ENCODE assay signal across 17 cellular contexts in genomic region chr6:31700716-31701401, GRCh38. TPM values are rescaled to one million over a fixed set of nuclear protein-coding genes. Genes with fewer than 3 reads are reported as not detected.
DNase-seq lines count a peak whose midpoint lies in the region; TF ChIP-seq lines count a peak whose summit lies in the region.
"Had no signal": no experiment of that assay in that cellular context is flagged by ENCODE, and none has a peak within 500 bp of the region (broad histone marks: within the 10 kb centered on the region; RNA-seq: fewer than 3 reads in every experiment).

No MANE protein-coding gene starts in this region.

- H3K27me3 Mint-ChIP-seq in Caco-2 (ENCODE audit: insufficient read depth, unreplicated experiment) (no peaks in the 10 kb centered on the region), osteocyte (ENCODE audit: unreplicated experiment) (no peaks in the 10 kb centered on the region)
- H3K27me3 Mint-ChIP-seq in dendritic cell treated with granulocyte-macrophage colony-stimulating factor and Interleukin-4, amounts not matched to agents 40 ng/mL and 50 ng/mL, for 4 days = no peaks in the 10 kb centered on the region

- TF ChIP-seq POLR2A in NB4 (IDR thresholded peaks at IDR 0.05; ENCODE audit: extremely low read depth, insufficient read length) = no peak

- POLR2A ChIA-PET in Caco-2 (lab: Charles Lee) = no interaction called here

- H3K4me1 ChIP-seq in Caco-2 = peaks cover 37% of the 10 kb centered on the region

- H3K4me3 Mint-ChIP-seq in Caco-2 (ENCODE audit: unreplicated experiment) (peak overlapping the region; percentile 91), osteocyte (ENCODE audit: unreplicated experiment) (peak overlapping the region; percentile 43)
- peak overlapping the region; percentile 2 for H3K4me3 Mint-ChIP-seq in dendritic cell treated with granulocyte-macrophage colony-stimulating factor and Interleukin-4, amounts not matched to agents 40 ng/mL and 50 ng/mL, for 4 days

- H3K36me3 Mint-ChIP-seq in Caco-2 (ENCODE audit: insufficient read depth, unreplicated experiment) (peaks cover 39% of the 10 kb centered on the region), osteocyte (ENCODE audit: unreplicated experiment) (peaks cover 13% of the 10 kb centered on the region)
- peaks cover 67% of the 10 kb centered on the region for H3K36me3 Mint-ChIP-seq in dendritic cell treated with granulocyte-macrophage colony-stimulating factor and Interleukin-4, amounts not matched to agents 40 ng/mL and 50 ng/mL, for 4 days (ENCODE audit: low read depth)

- CTCF ChIA-PET in Caco-2 (lab: Charles Lee) = no interaction called here

- BruUV-seq in Caco-2 (replicated peaks; lab: Mats Ljungman, UMichigan) = TSS peak; percentile 33

- DNase-seq in Caco-2 (peak in 1 of 2 experiments; percentile 42), NB4 (ENCODE audit: low read depth) (no peak), osteocyte (ENCODE audit: extremely low spot score, unreplicated experiment) (no peak), Ammon's horn (ENCODE audit: low spot score) (no peak), GOT3 (lab: John Stamatoyannopoulos, UW) (no peak)
- DNase-seq in activated effector memory CD4-positive, alpha-beta T cell treated with anti-CD3 and anti-CD28 coated beads, Interleukin-2, amount 50 U/mL, for 16 hours = no peak
- DNase-seq: activated CD4-positive, alpha-beta T cell treated with anti-CD3 and anti-CD28 coated beads for 1 hour; amniotic stem cell; effector CD4-positive, alpha-beta T cell; head of caudate nucleus; KBM-7; NCI-H187 treated with DMSO at 0.1 percent for 48 hours had no signal

- no peaks in the 10 kb centered on the region for H3K27me3 ChIP-seq in Caco-2 (replicated peaks; ENCODE audit: control insufficient read depth, insufficient read depth, low read length)
- H3K27me3 ChIP-seq: SJSA1 had no signal

- H3K4me1 Mint-ChIP-seq in Caco-2 (ENCODE audit: low read depth, unreplicated experiment) (peaks cover 28% of the 10 kb centered on the region), osteocyte (ENCODE audit: unreplicated experiment) (peaks cover 23% of the 10 kb centered on the region)
- peaks cover 42% of the 10 kb centered on the region for H3K4me1 Mint-ChIP-seq in dendritic cell treated with granulocyte-macrophage colony-stimulating factor and Interleukin-4, amounts not matched to agents 40 ng/mL and 50 ng/mL, for 4 days (ENCODE audit: low read depth)

- TF ChIP-seq CTCF in Caco-2 (IDR thresholded peaks at IDR 0.05; ENCODE audit: insufficient read depth in 1 of 2, low read depth in 1 of 2, low read length in 1 of 2, severe bottlenecking in 1 of 2, unreplicated experiment in 1 of 2) (no peak), NB4 (IDR thresholded peaks at IDR 0.05; ENCODE audit: low read depth, low read length) (no peak), osteocyte (IDR thresholded peaks at IDR 0.05) (no peak)

- H3K36me3 ChIP-seq in Caco-2 (ENCODE audit: control insufficient read depth, insufficient read depth, low read length) = peaks cover 5% of the 10 kb centered on the region
- H3K36me3 ChIP-seq: prostate gland had no signal

- H3K27ac Mint-ChIP-seq in Caco-2 (ENCODE audit: unreplicated experiment) (peak overlapping the region; percentile 74), osteocyte (ENCODE audit: unreplicated experiment) (peak overlapping the region; percentile 45)
- H3K27ac Mint-ChIP-seq in dendritic cell treated with granulocyte-macrophage colony-stimulating factor and Interleukin-4, amounts not matched to agents 40 ng/mL and 50 ng/mL, for 4 days = no peak overlapping the region

- H3K9me3 ChIP-seq in Caco-2 = no peaks in the 10 kb centered on the region
- H3K9me3 ChIP-seq: prostate gland, SJSA1, thoracic aorta had no signal

- intact Hi-C loops in Caco-2 (cut with micrococcal nuclease; ENCODE audit: unreplicated experiment) = loop anchor here (5.0 kb wide), 1 partner anchor 36 kb away; the partner anchor contains the start of gene CLIC1
- intact Hi-C loops in dendritic cell treated with granulocyte-macrophage colony-stimulating factor and Interleukin-4, amounts not matched to agents 40 ng/mL and 50 ng/mL, for 4 days (cut with micrococcal nuclease) = no loop called here

- H3K9me3 Mint-ChIP-seq in Caco-2 (ENCODE audit: unreplicated experiment) = no peaks in the 10 kb centered on the region
- no peaks in the 10 kb centered on the region for H3K9me3 Mint-ChIP-seq in dendritic cell treated with granulocyte-macrophage colony-stimulating factor and Interleukin-4, amounts not matched to agents 40 ng/mL and 50 ng/mL, for 4 days
- H3K9me3 Mint-ChIP-seq in osteocyte (ENCODE audit: unreplicated experiment) = no peaks in the 10 kb centered on the region

- peak overlapping the region; percentile 50 for H3K4me3 ChIP-seq in Caco-2 (ENCODE audit: low read depth, low read length)
- H3K4me3 ChIP-seq in NB4 (ENCODE audit: low read depth, low read length) = peak overlapping the region; percentile 97
- H3K4me3 ChIP-seq: prostate gland had no signal

RNA-seq across cellular contexts. Expression of gene ABHD16A, which starts 2.3 kb away (rescaled TPM):
- total RNA-seq in Caco-2 (2022) = 62.7 and 63.2 TPM in 2 replicates
- 46.6 and 50.5 TPM in 2 replicates for total RNA-seq in osteocyte

RNA-seq across cellular contexts. Expression of gene LY6G6F, which starts 5.8 kb away (rescaled TPM):
- total RNA-seq in Caco-2 (2022) = not detected in 2 replicates
- total RNA-seq in osteocyte = not detected in 2 replicates
- total RNA-seq: SJSA1, thoracic aorta had no signal

RNA-seq across cellular contexts. Expression of gene LY6G6D, which starts 14.3 kb away (rescaled TPM):
- total RNA-seq in Caco-2 (2022) (not detected in 2 replicates), osteocyte (not detected in 2 replicates)
- total RNA-seq: liver, prostate gland, SJSA1, thoracic aorta had no signal

RNA-seq across cellular contexts. Expression of gene LY6G5C, which starts 20.0 kb away (rescaled TPM):
- total RNA-seq in Caco-2 (2022) (2.0 and 2.9 TPM in 2 replicates), osteocyte (3.9 and 5.0 TPM in 2 replicates)
- total RNA-seq: thoracic aorta had no signal

RNA-seq across cellular contexts. Expression of gene LY6G6C, which starts 20.7 kb away (rescaled TPM):
- total RNA-seq in Caco-2 (2022) = 0.88 and 1.3 TPM in 2 replicates
- total RNA-seq in osteocyte = not detected in 2 replicates
- total RNA-seq: liver, prostate gland, SJSA1, thoracic aorta had no signal

Comparison
In these comparisons a context has a peak if more than half of its experiments do, and no peak if none do; other contexts are left out.
1. H3K4me3 Mint-ChIP-seq: peak in every context shown above with its lines; median percentile 91 in Caco-2; 43 in osteocyte; 2 in dendritic cell treated with granulocyte-macrophage colony-stimulating factor and Interleukin-4, amounts not matched to agents 40 ng/mL and 50 ng/mL, for 4 days.